1 cellular context compared by ENCODE assay signal in genomic region chr14:34023824-34024767, GRCh38.
TF ChIP-seq lines count a peak whose summit lies in the region.

No MANE protein-coding gene starts in this region.

TF ChIP-seq in HepG2, 621 proteins besides CTCF, POLR2A, EP300 and RAD21 (continued from another document and continues in another):
- no peak; the same call in 1 of the 2 replicates for TF ChIP-seq ETS1 (CRISPR knock-in tag; IDR thresholded peaks at IDR 0.05)
- no peak for TF ChIP-seq SRSF9 (IDR thresholded peaks at IDR 0.05; ENCODE audit: borderline replicate concordance, insufficient read depth, low read depth, low read length, poor library complexity, severe bottlenecking)
- peak; percentile 75; the same call in 1 of the 2 replicates for TF ChIP-seq NR2F2 (IDR thresholded peaks at IDR 0.05; ENCODE audit: borderline replicate concordance, low read depth)
- 0 out of 2 replicates have a peak, but pooled peaks have one; percentile 85 for TF ChIP-seq KDM1A (CRISPR knock-in tag; IDR thresholded peaks at IDR 0.05)
- peak; percentile 100 for TF ChIP-seq SOX13 (IDR thresholded peaks at IDR 0.05)
- peak in 1 of 2 experiments; percentile 100; a peak in 2 of 4 replicates for TF ChIP-seq SOX13 (CRISPR knock-in tag; conservative IDR thresholded peaks at IDR 0.05 in 1 of 2, IDR thresholded peaks at IDR 0.05 in 1 of 2)
- peak; percentile 63; the same call in 1 of the 2 replicates for TF ChIP-seq ZNF207 (IDR thresholded peaks at IDR 0.05; ENCODE audit: borderline replicate concordance)
- no peak for TF ChIP-seq RELA (CRISPR knock-in tag; IDR thresholded peaks at IDR 0.05)
- no peak for TF ChIP-seq ZNF776 (CRISPR knock-in tag; IDR thresholded peaks at IDR 0.05)
- TF ChIP-seq MYPOP (CRISPR knock-in tag; IDR thresholded peaks at IDR 0.05), result peak; percentile 77; the same call in 1 of the 2 replicates
- TF ChIP-seq ZNF205 (CRISPR knock-in tag; IDR thresholded peaks at IDR 0.05), result peak; percentile 86
- TF ChIP-seq ELF4 (CRISPR knock-in tag; IDR thresholded peaks at IDR 0.05; ENCODE audit: borderline replicate concordance), result peak; percentile 85
- no peak for TF ChIP-seq ZNF407 (CRISPR knock-in tag; IDR thresholded peaks at IDR 0.05; ENCODE audit: not compliant biosample characterization)
- TF ChIP-seq AHR (CRISPR knock-in tag; IDR thresholded peaks at IDR 0.05), result no peak; the same call in 1 of the 2 replicates
- TF ChIP-seq SRY (CRISPR knock-in tag; IDR thresholded peaks at IDR 0.05), result no peak
- TF ChIP-seq ZFX (CRISPR knock-in tag; IDR thresholded peaks at IDR 0.05; ENCODE audit: low read depth), result no peak
- TF ChIP-seq JUN (CRISPR knock-in tag; IDR thresholded peaks at IDR 0.05), result no peak; the same call in 1 of the 2 replicates
- no peak for TF ChIP-seq ZNF30 (CRISPR knock-in tag; IDR thresholded peaks at IDR 0.05)
- TF ChIP-seq ZBTB3 (CRISPR knock-in tag; IDR thresholded peaks at IDR 0.05; ENCODE audit: borderline replicate concordance, low read depth), result no peak
- peak; percentile 78; the same call in 1 of the 2 replicates for TF ChIP-seq ZNF350 (CRISPR knock-in tag; IDR thresholded peaks at IDR 0.05; ENCODE audit: borderline replicate concordance, low read depth)
- TF ChIP-seq BORCS8-MEF2B (CRISPR knock-in tag; IDR thresholded peaks at IDR 0.05), result peak; percentile 53; the same call in 1 of the 2 replicates
- no peak for TF ChIP-seq ZFP36 (IDR thresholded peaks at IDR 0.05; ENCODE audit: borderline replicate concordance, low read depth, low read length, partially characterized antibody)
- TF ChIP-seq AGO2 (optimal IDR thresholded peaks at IDR 0.05; ENCODE audit: low read depth, low read length), result no peak
- no peak for TF ChIP-seq CEBPZ (IDR thresholded peaks at IDR 0.05; ENCODE audit: low read length)
- TF ChIP-seq IRF9 (CRISPR knock-in tag; IDR thresholded peaks at IDR 0.05; ENCODE audit: borderline replicate concordance), result no peak
- peak; percentile 98 for TF ChIP-seq TBX2 (CRISPR knock-in tag; IDR thresholded peaks at IDR 0.05; ENCODE audit: borderline replicate concordance)
- no peak for TF ChIP-seq RFX1 (IDR thresholded peaks at IDR 0.05)
- TF ChIP-seq BCLAF1 (IDR thresholded peaks at IDR 0.05), result no peak
- no peak for TF ChIP-seq USF2 (IDR thresholded peaks at IDR 0.05; ENCODE audit: low read depth, low read length)
- TF ChIP-seq USF2 (CRISPR knock-in tag; IDR thresholded peaks at IDR 0.05; ENCODE audit: borderline replicate concordance), result no peak
- peak; percentile 67 for TF ChIP-seq DRAP1 (CRISPR knock-in tag; IDR thresholded peaks at IDR 0.05)
- peak; percentile 79 for TF ChIP-seq NR2F6 (IDR thresholded peaks at IDR 0.05)
- peak; percentile 82 for TF ChIP-seq NR2F6 (CRISPR knock-in tag; IDR thresholded peaks at IDR 0.05)
- no peak for TF ChIP-seq ZBTB42 (CRISPR knock-in tag; IDR thresholded peaks at IDR 0.05)
- TF ChIP-seq FLYWCH1 (CRISPR knock-in tag; IDR thresholded peaks at IDR 0.05), result no peak
- TF ChIP-seq ELF1 (CRISPR knock-in tag; IDR thresholded peaks at IDR 0.05), result peak; percentile 56
